ENCODE assay signal across 12 cellular contexts in the genomic region with DNA sequence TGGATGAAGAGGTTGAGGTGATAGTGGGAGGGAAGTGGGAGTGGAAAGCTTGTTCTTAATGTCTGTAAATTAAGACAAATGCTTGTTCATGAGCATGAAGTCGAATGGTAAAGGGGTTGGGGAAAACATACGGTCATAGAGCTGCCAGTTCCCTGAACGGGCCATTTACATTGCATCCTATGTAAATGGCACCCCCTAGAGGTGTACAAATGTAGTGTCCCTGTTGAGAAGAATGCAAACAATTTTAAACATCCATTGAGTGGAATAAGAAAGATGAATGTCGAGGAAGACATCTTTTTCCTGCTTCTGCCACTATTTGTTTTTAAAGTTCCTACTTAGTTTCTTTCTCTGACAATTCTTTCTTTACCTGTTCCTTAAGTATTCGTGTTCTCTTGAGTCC.
DNase-seq lines count a peak whose midpoint lies in the region; ATAC-seq, FAIRE-seq and TF ChIP-seq lines count a peak whose summit lies in the region.
"Had no signal": no experiment of that assay in that cellular context is flagged by ENCODE, and none has a peak within 500 bp of the region (broad histone marks: within the 10 kb centered on the region; RNA-seq: fewer than 3 reads in every experiment).

No MANE protein-coding gene starts in this region.

- TF ChIP-seq POLR2A in gastroesophageal sphincter (IDR thresholded peaks at IDR 0.05), result no peak

- H3K27ac ChIP-seq in gastroesophageal sphincter, result no peak overlapping the region
- no peak overlapping the region for H3K27ac ChIP-seq in kidney (ENCODE audit: low read depth in 2 of 2, low read length in 2 of 2)
- H3K27ac ChIP-seq: heart left ventricle had no signal

- no peaks in the 10 kb centered on the region for H3K36me3 ChIP-seq in gastroesophageal sphincter
- no peaks in the 10 kb centered on the region for H3K36me3 ChIP-seq in kidney (ENCODE audit: control insufficient read depth in 1 of 2, insufficient read depth in 2 of 2, low read length in 2 of 2)
- H3K36me3 ChIP-seq: heart left ventricle had no signal

- ATAC-seq in gastroesophageal sphincter (no peak), HG03159 (IDR thresholded peaks at IDR 0.05; ENCODE audit: unreplicated experiment) (no peak), sciatic nerve (no peak)
- ATAC-seq: heart left ventricle had no signal

- DNase-seq in ACHN (peak; percentile 27), GM20000 (ENCODE audit: low spot score) (no peak), OCI-M1 (lab: John Stamatoyannopoulos, UW) (peak; percentile 51), fibroblast of mammary gland (ENCODE audit: low read depth) (no peak), sciatic nerve (ENCODE audit: low spot score) (no peak), kidney (no peak)
- DNase-seq: activated CD4-positive, alpha-beta T cell treated with anti-CD3 and anti-CD28 coated beads, Interleukin-2, amount 50 U/mL, for 4 hours; aorta; heart left ventricle; nucleus accumbens had no signal

- intact Hi-C loops in sciatic nerve (cut with DNase I), result no loop called here
- intact Hi-C loops in kidney (cut with DNase I), result no loop called here

- peaks cover 0 to 8% (median 3%) of the 10 kb centered on the region in 3 donors for H3K4me1 ChIP-seq in gastroesophageal sphincter
- no peaks in the 10 kb centered on the region for H3K4me1 ChIP-seq in kidney (ENCODE audit: control insufficient read depth in 1 of 2, insufficient read depth in 1 of 2, low read depth in 1 of 2, low read length in 2 of 2)
- H3K4me1 ChIP-seq: heart left ventricle had no signal

- H3K4me3 ChIP-seq in fibroblast of mammary gland (ENCODE audit: control insufficient read depth, low read depth, low read length) (no peak overlapping the region), gastroesophageal sphincter (no peak overlapping the region), kidney (ENCODE audit: low read length in 2 of 2) (no peak overlapping the region)
- H3K4me3 ChIP-seq: heart left ventricle had no signal

- no peak for FAIRE-seq in kidney (lab: Jason Lieb, UNC)

- TF ChIP-seq CTCF in GM20000 (IDR thresholded peaks at IDR 0.05; ENCODE audit: extremely low read depth, missing control alignments), result peak; percentile 4
- TF ChIP-seq CTCF in fibroblast of mammary gland (conservative IDR thresholded peaks at IDR 0.05; ENCODE audit: control insufficient read depth, insufficient read depth, low read depth, low read length), result peak; percentile 45
- TF ChIP-seq CTCF in gastroesophageal sphincter (IDR thresholded peaks at IDR 0.05), result no peak
- TF ChIP-seq CTCF in kidney (IDR thresholded peaks at IDR 0.05; ENCODE audit: borderline replicate concordance, extremely low read depth, insufficient read depth), result no peak

- no peak for TF ChIP-seq EP300 in gastroesophageal sphincter (IDR thresholded peaks at IDR 0.05)

- WGBS in gastroesophageal sphincter (ENCODE audit: low coverage in 1 of 2), 2 donors, result 80 to 84% methylated on average over 5 of the region's 5 CpGs

- H3K9ac ChIP-seq in kidney (ENCODE audit: low read length in 2 of 2), result no peak overlapping the region

- no peaks in the 10 kb centered on the region for H3K27me3 ChIP-seq in gastroesophageal sphincter
- H3K27me3 ChIP-seq: heart left ventricle had no signal

- H3K9me3 ChIP-seq in gastroesophageal sphincter (no peaks in the 10 kb centered on the region), kidney (ENCODE audit: control insufficient read depth in 1 of 2, low read length in 2 of 2) (no peaks in the 10 kb centered on the region)
- H3K9me3 ChIP-seq: heart left ventricle had no signal

- in situ Hi-C loops in ACHN (cut with HindIII; ENCODE audit: low pct_ligation_motif_present, low pct_unique_long_range_greater_than_20kb, low sequenced_read_pairs), result no loop called here

Comparison
In these comparisons a context has a peak if more than half of its experiments do, and no peak if none do; other contexts are left out.
1. DNase-seq: peak in ACHN (single experiment) and OCI-M1 (single experiment); none in GM20000 (single experiment), fibroblast of mammary gland (single experiment), sciatic nerve (single experiment) and kidney (single experiment).
2. CTCF ChIP-seq: peak in GM20000 (single experiment) and fibroblast of mammary gland (single experiment); none in gastroesophageal sphincter (0 of 4) and kidney (single experiment).